In genomic region chr4:6907658-6908191, GRCh38 we compare ENCODE assay signal across 8 cellular contexts. TPM values are rescaled to one million over a fixed set of nuclear protein-coding genes. Genes with fewer than 3 reads are reported as not detected.
DNase-seq lines count a peak whose midpoint lies in the region; ATAC-seq and TF ChIP-seq lines count a peak whose summit lies in the region.

No MANE protein-coding gene starts in this region.

- H3K27me3 Mint-ChIP-seq in activated naive CD4-positive, alpha-beta T cell treated with anti-CD3 and anti-CD28 coated beads for 36 hours (ENCODE audit: low read depth), result peaks cover 3% of the 10 kb centered on the region
- H3K27me3 Mint-ChIP-seq in stimulated activated naive CD8-positive, alpha-beta T cell treated with anti-CD3 and anti-CD28 coated beads, Interleukin-15, amount 100 ng/mL, for 72 hours, result peaks cover 13% of the 10 kb centered on the region

- peak; percentile 62 for TF ChIP-seq CTCF in left ventricle myocardium inferior (IDR thresholded peaks at IDR 0.05; ENCODE audit: borderline replicate concordance)

- no peak overlapping the region for H3K4me3 Mint-ChIP-seq in activated naive CD4-positive, alpha-beta T cell treated with anti-CD3 and anti-CD28 coated beads for 36 hours
- peak overlapping the region; percentile 38 to 90 for H3K4me3 Mint-ChIP-seq in stimulated activated naive CD8-positive, alpha-beta T cell treated with anti-CD3 and anti-CD28 coated beads, Interleukin-15, amount 100 ng/mL, for 72 hours

- no peak for ATAC-seq in stimulated activated naive CD8-positive, alpha-beta T cell treated with anti-CD3 and anti-CD28 coated beads, Interleukin-15, amount 100 ng/mL, for 72 hours
- ATAC-seq in GM19035 (IDR thresholded peaks at IDR 0.05; ENCODE audit: unreplicated experiment) (no peak), HG03432 (IDR thresholded peaks at IDR 0.05; ENCODE audit: unreplicated experiment) (no peak)

- H3K36me3 Mint-ChIP-seq in activated naive CD4-positive, alpha-beta T cell treated with anti-CD3 and anti-CD28 coated beads for 36 hours (ENCODE audit: low read depth), result peaks cover 4% of the 10 kb centered on the region

- intact Hi-C loops in activated naive CD4-positive, alpha-beta T cell treated with anti-CD3 and anti-CD28 coated beads for 36 hours (cut with micrococcal nuclease), result no loop called here
- intact Hi-C loops in left ventricle myocardium inferior (cut with micrococcal nuclease), result loop anchor here (10.0 kb wide), 1 partner anchor 77 kb away; no protein-coding TSS in a partner anchor

- no peak overlapping the region for H3K4me3 ChIP-seq in left ventricle myocardium inferior

- DNase-seq in activated naive CD4-positive, alpha-beta T cell treated with anti-CD3 and anti-CD28 coated beads for 36 hours, result peak; percentile 68
- DNase-seq in activated naive CD4-positive, alpha-beta T cell (lab: John Stamatoyannopoulos, UW), result no peak
- DNase-seq in SK-N-DZ (ENCODE audit: low spot score) (peak; percentile 34), left ventricle myocardium inferior (no peak)
- DNase-seq in stimulated activated naive CD8-positive, alpha-beta T cell treated with anti-CD3 and anti-CD28 coated beads, Interleukin-15, amount 100 ng/mL, for 72 hours, result no peak
- DNase-seq in stimulated activated CD4-positive, alpha-beta T cell treated with anti-CD3 and anti-CD28 coated beads, Interleukin-4, amount 100 ng/mL, for 24 hours, result no peak

- H3K27me3 ChIP-seq in left ventricle myocardium inferior (ENCODE audit: low read depth), result peaks cover 15% of the 10 kb centered on the region

- peaks cover 49% of the 10 kb centered on the region for H3K4me1 ChIP-seq in left ventricle myocardium inferior

- peaks cover 45% of the 10 kb centered on the region for H3K4me1 Mint-ChIP-seq in activated naive CD4-positive, alpha-beta T cell treated with anti-CD3 and anti-CD28 coated beads for 36 hours (ENCODE audit: low read depth)
- H3K4me1 Mint-ChIP-seq in stimulated activated naive CD8-positive, alpha-beta T cell treated with anti-CD3 and anti-CD28 coated beads, Interleukin-15, amount 100 ng/mL, for 72 hours, result peaks cover 48% of the 10 kb centered on the region

- CTCF ChIA-PET in activated naive CD4-positive, alpha-beta T cell treated with anti-CD3 and anti-CD28 coated beads for 36 hours (lab: Charles Lee), result interaction anchor here (0.8 to 4.7 kb wide), 8 partner anchors 8 to 162 kb away, joined by 3 to 30 read pairs (median 4); partner anchors contain the start of genes GRPEL1 and TADA2B

- no peak overlapping the region for H3K27ac ChIP-seq in left ventricle myocardium inferior (replicated peaks)

- no peaks in the 10 kb centered on the region for H3K9me3 ChIP-seq in left ventricle myocardium inferior (replicated peaks)

- H3K27ac Mint-ChIP-seq in activated naive CD4-positive, alpha-beta T cell treated with anti-CD3 and anti-CD28 coated beads for 36 hours, result no peak overlapping the region
- H3K27ac Mint-ChIP-seq in stimulated activated naive CD8-positive, alpha-beta T cell treated with anti-CD3 and anti-CD28 coated beads, Interleukin-15, amount 100 ng/mL, for 72 hours, result no peak overlapping the region

- H3K36me3 ChIP-seq in left ventricle myocardium inferior, result no peaks in the 10 kb centered on the region

- no peaks in the 10 kb centered on the region for H3K9me3 Mint-ChIP-seq in activated naive CD4-positive, alpha-beta T cell treated with anti-CD3 and anti-CD28 coated beads for 36 hours
- H3K9me3 Mint-ChIP-seq in stimulated activated naive CD8-positive, alpha-beta T cell treated with anti-CD3 and anti-CD28 coated beads, Interleukin-15, amount 100 ng/mL, for 72 hours, result no peaks in the 10 kb centered on the region

RNA-seq across cellular contexts. Expression of gene TBC1D14, which starts 1.9 kb away (rescaled TPM):
- 10 to 100 TPM; 23.6 to 24.6 TPM for total RNA-seq in activated naive CD4-positive, alpha-beta T cell treated with anti-CD3 and anti-CD28 coated beads for 36 hours
- polyA plus RNA-seq in SK-N-DZ (2014; cell fraction: cytosol; rRNA removed), result 69.7 and 78.5 TPM in 2 replicates
- 38.1 and 38.4 TPM in 2 replicates for polyA plus RNA-seq in SK-N-DZ (2014; cell fraction: nucleus; rRNA removed)
- total RNA-seq in left ventricle myocardium inferior, result 36.1 TPM

Comparison
In these comparisons a context has a peak if more than half of its experiments do, and no peak if none do; other contexts are left out.
1. DNase-seq: peak in activated naive CD4-positive, alpha-beta T cell treated with anti-CD3 and anti-CD28 coated beads for 36 hours (single experiment) and SK-N-DZ (single experiment); none in activated naive CD4-positive, alpha-beta T cell (0 of 4), left ventricle myocardium inferior (single experiment), stimulated activated naive CD8-positive, alpha-beta T cell treated with anti-CD3 and anti-CD28 coated beads, Interleukin-15, amount 100 ng/mL, for 72 hours (0 of 2) and stimulated activated CD4-positive, alpha-beta T cell treated with anti-CD3 and anti-CD28 coated beads, Interleukin-4, amount 100 ng/mL, for 24 hours (single experiment).